Comparison of ENCODE assay signal across 1 cellular context in the genomic region with DNA sequence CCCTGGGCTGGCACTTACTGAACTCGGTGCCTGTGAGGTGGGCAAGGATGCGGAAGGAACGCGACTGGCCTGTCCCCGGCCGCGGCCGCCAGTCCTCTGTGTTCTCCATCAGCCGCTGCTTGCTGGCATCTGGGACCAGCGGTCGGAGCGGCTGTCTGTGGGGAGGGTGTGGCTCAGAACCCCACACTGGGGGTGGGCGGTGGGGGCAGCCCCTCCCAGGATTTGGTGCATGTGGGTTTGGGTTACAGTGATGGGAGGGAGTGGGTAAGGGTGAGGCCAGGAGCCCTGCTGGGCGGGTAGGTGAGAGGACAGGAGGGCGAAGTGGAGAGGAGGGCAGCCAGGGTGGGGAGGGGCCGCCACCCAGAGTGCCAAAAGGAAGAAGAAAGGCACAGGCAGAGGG.
TF ChIP-seq lines count a peak whose summit lies in the region.

No MANE protein-coding gene starts in this region.

TF ChIP-seq in HEK293, 187 proteins besides CTCF, POLR2A, EP300 and RAD21 (continued from another document):
- no peak for TF ChIP-seq ZNF311 (tag by site-specific recombination; IDR thresholded peaks at IDR 0.05; ENCODE audit: borderline replicate concordance)
